In the genomic region with DNA sequence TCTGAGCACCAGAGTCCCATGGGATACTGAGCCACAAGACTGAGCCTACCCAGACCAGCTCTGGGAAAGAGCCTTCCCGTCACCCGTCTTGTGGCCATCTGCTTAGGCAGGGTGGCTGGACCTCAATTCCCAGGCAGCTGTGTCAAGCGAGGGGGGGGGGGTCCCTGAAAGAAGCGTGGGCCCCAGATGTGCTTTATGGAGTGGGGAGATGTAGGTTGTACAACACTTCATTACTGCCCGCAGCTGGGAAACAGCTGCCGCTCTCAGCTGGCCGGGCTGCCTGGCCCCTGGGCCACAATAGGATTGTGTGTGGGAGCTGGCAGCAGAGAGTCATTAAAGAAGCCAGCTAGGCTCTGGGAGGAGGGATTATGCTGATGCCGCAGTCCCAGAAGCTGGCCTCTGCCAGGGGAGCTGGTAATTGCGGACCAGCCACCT, we compare ENCODE assay signal across 1 cellular context.
TF ChIP-seq lines count a peak whose summit lies in the region.

No MANE protein-coding gene starts in this region.

TF ChIP-seq in WTC11, 78 proteins besides CTCF, POLR2A, EP300 and RAD21 (continued from another document):
- TF ChIP-seq KAT7 (CRISPR knock-in tag; IDR thresholded peaks at IDR 0.05; ENCODE audit: borderline replicate concordance): no peak
- TF ChIP-seq, protein P1, sequence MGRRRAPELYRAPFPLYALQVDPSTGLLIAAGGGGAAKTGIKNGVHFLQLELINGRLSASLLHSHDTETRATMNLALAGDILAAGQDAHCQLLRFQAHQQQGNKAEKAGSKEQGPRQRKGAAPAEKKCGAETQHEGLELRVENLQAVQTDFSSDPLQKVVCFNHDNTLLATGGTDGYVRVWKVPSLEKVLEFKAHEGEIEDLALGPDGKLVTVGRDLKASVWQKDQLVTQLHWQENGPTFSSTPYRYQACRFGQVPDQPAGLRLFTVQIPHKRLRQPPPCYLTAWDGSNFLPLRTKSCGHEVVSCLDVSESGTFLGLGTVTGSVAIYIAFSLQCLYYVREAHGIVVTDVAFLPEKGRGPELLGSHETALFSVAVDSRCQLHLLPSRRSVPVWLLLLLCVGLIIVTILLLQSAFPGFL (CRISPR knock-in tag; IDR thresholded peaks at IDR 0.05; ENCODE audit: borderline replicate concordance): no peak
- TF ChIP-seq NR2C2 (CRISPR knock-in tag; IDR thresholded peaks at IDR 0.05): no peak
- no peak for TF ChIP-seq ERG (CRISPR knock-in tag; IDR thresholded peaks at IDR 0.05)
TF ChIP-seq in WTC11: peak in this region for 0.
